In the genomic region with DNA sequence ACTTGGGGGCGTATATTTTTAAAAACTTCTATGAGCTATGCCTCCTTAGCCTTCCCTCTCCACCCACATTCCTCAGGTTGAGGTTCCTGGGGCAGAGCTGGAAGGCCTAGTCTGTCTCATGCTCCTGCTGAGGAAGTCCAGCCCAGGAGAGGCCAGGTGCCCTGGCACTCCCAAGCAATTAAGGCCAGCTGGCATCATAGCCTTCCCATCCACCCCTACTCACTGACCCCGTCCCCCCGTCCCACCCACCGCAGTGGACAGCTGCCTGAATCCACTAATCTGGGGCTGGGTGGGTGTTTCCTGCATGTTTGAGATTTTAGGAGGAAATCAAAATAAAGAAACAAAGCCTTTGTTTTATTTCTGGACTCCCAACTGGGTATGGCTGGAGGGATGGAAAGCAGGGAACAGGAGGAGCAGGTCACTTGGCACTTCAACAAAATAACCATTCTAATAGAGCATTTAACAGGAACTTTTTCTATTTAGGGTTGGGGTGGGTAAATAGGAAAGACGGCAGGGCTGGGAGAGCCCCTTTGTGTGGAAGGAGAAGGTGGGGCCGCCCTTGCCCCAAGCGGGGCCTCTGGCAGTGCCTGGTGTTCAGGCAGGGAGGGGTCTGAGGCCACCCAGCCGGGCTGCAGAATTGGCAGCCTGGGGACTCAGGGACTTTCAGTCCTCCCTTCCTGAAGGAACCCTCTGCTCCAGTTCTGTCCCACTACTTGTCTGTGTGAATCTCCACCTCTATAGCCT, we compare ENCODE assay signal across 1 cellular context.
TF ChIP-seq lines count a peak whose summit lies in the region.

No MANE protein-coding gene starts in this region.

TF ChIP-seq in GM23338, 12 proteins besides CTCF, POLR2A, EP300 and RAD21 (continued from another document):
- TF ChIP-seq, protein P1, sequence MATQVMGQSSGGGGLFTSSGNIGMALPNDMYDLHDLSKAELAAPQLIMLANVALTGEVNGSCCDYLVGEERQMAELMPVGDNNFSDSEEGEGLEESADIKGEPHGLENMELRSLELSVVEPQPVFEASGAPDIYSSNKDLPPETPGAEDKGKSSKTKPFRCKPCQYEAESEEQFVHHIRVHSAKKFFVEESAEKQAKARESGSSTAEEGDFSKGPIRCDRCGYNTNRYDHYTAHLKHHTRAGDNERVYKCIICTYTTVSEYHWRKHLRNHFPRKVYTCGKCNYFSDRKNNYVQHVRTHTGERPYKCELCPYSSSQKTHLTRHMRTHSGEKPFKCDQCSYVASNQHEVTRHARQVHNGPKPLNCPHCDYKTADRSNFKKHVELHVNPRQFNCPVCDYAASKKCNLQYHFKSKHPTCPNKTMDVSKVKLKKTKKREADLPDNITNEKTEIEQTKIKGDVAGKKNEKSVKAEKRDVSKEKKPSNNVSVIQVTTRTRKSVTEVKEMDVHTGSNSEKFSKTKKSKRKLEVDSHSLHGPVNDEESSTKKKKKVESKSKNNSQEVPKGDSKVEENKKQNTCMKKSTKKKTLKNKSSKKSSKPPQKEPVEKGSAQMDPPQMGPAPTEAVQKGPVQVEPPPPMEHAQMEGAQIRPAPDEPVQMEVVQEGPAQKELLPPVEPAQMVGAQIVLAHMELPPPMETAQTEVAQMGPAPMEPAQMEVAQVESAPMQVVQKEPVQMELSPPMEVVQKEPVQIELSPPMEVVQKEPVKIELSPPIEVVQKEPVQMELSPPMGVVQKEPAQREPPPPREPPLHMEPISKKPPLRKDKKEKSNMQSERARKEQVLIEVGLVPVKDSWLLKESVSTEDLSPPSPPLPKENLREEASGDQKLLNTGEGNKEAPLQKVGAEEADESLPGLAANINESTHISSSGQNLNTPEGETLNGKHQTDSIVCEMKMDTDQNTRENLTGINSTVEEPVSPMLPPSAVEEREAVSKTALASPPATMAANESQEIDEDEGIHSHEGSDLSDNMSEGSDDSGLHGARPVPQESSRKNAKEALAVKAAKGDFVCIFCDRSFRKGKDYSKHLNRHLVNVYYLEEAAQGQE (IDR thresholded peaks at IDR 0.05; ENCODE audit: unreplicated experiment): no peak
- no peak for TF ChIP-seq POLR2AphosphoS5 (IDR thresholded peaks at IDR 0.05; ENCODE audit: low read depth)
